In the genomic region with DNA sequence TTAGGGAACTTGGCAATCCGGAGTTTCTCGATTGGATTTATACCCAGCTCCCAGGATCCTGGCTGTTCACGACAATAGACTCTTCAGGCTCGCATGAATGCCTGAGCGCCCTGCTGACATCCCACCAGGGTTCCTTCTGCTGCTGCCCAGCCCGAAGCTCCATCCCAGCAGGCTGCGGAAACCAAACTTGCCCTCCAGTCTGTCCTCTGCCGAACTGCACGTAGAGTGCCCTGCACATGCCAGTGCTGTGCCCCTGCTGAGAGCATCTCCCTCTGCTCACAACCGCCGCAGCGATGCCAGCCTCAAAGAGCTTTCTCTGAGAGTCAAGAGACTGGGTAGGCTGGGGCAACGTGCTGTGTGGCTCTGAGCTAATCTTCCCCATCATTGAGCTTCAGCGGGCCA, we compare ENCODE assay signal across 19 cellular contexts. TPM values are rescaled to one million over a fixed set of nuclear protein-coding genes. Genes with fewer than 3 reads are reported as not detected.
DNase-seq lines count a peak whose midpoint lies in the region; ATAC-seq and TF ChIP-seq lines count a peak whose summit lies in the region.
"Had no signal": no experiment of that assay in that cellular context is flagged by ENCODE, and none has a peak within 500 bp of the region (broad histone marks: within the 10 kb centered on the region; RNA-seq: fewer than 3 reads in every experiment).

No MANE protein-coding gene starts in this region.

- H3K27me3 ChIP-seq in A673 (replicated peaks; ENCODE audit: insufficient read depth, low read depth, low read length, poor library complexity) (peaks cover 8% of the 10 kb centered on the region), iPS-20b (ENCODE audit: insufficient read depth, low read length) (peaks cover 9% of the 10 kb centered on the region)
- H3K27me3 ChIP-seq: gastroesophageal sphincter, MG63, upper lobe of left lung had no signal

- POLR2A ChIA-PET in A673 (lab: Charles Lee; ENCODE audit: low non-redundant PET) = no interaction called here

- BruUV-seq in A673 (replicated peaks; lab: Mats Ljungman, UMichigan) = no TSS peak

- peak overlapping the region; percentile 37; the same call in 1 of the 2 replicates for H3K9ac ChIP-seq in iPS-20b (ENCODE audit: low read depth, low read length)

- TF ChIP-seq CTCF in A673 (conservative IDR thresholded peaks at IDR 0.05; ENCODE audit: low read depth, low read length) (no peak), choroid plexus epithelial cell (conservative IDR thresholded peaks at IDR 0.05; ENCODE audit: low read depth, low read length) (no peak)

- intact Hi-C loops in A673 (cut with micrococcal nuclease; ENCODE audit: unreplicated experiment) = no loop called here

- no peaks in the 10 kb centered on the region for H3K36me3 ChIP-seq in A673 (ENCODE audit: insufficient read depth, low read length, poor library complexity, severe bottlenecking)
- no peaks in the 10 kb centered on the region for H3K36me3 ChIP-seq in iPS-20b (ENCODE audit: insufficient read depth, low read depth, low read length)
- H3K36me3 ChIP-seq: gastroesophageal sphincter, MG63, upper lobe of left lung had no signal

- DNase-seq in A673 (ENCODE audit: low spot score) = peak; percentile 53
- DNase-seq in NCI-H146 treated with DMSO at 0.1 percent for 48 hours (lab: John Stamatoyannopoulos, UW; ENCODE audit: unreplicated experiment) = peak; percentile 35
- DNase-seq in choroid plexus epithelial cell (ENCODE audit: low read depth) = peak; percentile 5
- no peak for DNase-seq in DMS53 treated with DMSO at 0.1 percent for 48 hours (lab: John Stamatoyannopoulos, UW; ENCODE audit: unreplicated experiment)
- no peak for DNase-seq in AML-193 (lab: John Stamatoyannopoulos, UW)
- no peak for DNase-seq in activated CD4-positive, alpha-beta T cell treated with anti-CD3 and anti-CD28 coated beads, Interleukin-2, amount 50 U/mL, for 1 hour
- DNase-seq: activated naive CD4-positive, alpha-beta T cell treated with anti-CD3 and anti-CD28 coated beads, Interleukin-2, amount 50 U/mL, for 16 hours; activated T-cell treated with anti-CD3 and anti-CD28 coated beads, Interleukin-2, amount 50 U/mL, for 24 hours; islet precursor cell; MG63; NCI-H2029 treated with DMSO at 0.1 percent for 48 hours; NK-92 treated with Interleukin-12 subunit alpha and Interleukin-12 subunit beta, amount 100 ng/mL, for 24 hours; RPMI8226; stimulated activated naive CD8-positive, alpha-beta T cell treated with anti-CD3 and anti-CD28 coated beads, Interleukin-15, Interleukin-2, amounts not matched to agents 100 U/mL and 50 U/mL, for 24 hours; SW 1271; upper lobe of left lung had no signal

- no peaks in the 10 kb centered on the region for H3K9me3 ChIP-seq in A673 (ENCODE audit: low read depth, low read length, poor library complexity, severe bottlenecking)
- H3K9me3 ChIP-seq in iPS-20b (ENCODE audit: insufficient read depth, low read depth, low read length) = no peaks in the 10 kb centered on the region
- H3K9me3 ChIP-seq: gastroesophageal sphincter, upper lobe of left lung had no signal

- H3K4me3 ChIP-seq in A673 (ENCODE audit: low read depth, low read length, poor library complexity, severe bottlenecking) (no peak overlapping the region), choroid plexus epithelial cell (ENCODE audit: low read depth, low read length) (no peak overlapping the region), iPS-20b (ENCODE audit: low read length) (peak overlapping the region; percentile 51; the same call in 1 of the 2 replicates)
- H3K4me3 ChIP-seq: gastroesophageal sphincter, MG63, upper lobe of left lung had no signal

- CTCF ChIA-PET in A673 (lab: Charles Lee) = no interaction called here

- H3K4me1 ChIP-seq in A673 (ENCODE audit: insufficient read depth, low read length, poor library complexity, severe bottlenecking) (no peaks in the 10 kb centered on the region), iPS-20b (ENCODE audit: insufficient read depth, low read length) (peaks cover 23% of the 10 kb centered on the region)
- H3K4me1 ChIP-seq: gastroesophageal sphincter, upper lobe of left lung had no signal

- no peak for ATAC-seq in GM21737 (IDR thresholded peaks at IDR 0.05; ENCODE audit: unreplicated experiment)
- ATAC-seq: gastroesophageal sphincter; stimulated activated naive CD8-positive, alpha-beta T cell treated with anti-CD3 and anti-CD28 coated beads, Interleukin-15, Interleukin-2, amounts not matched to agents 100 U/mL and 50 U/mL, for 24 hours had no signal

- H3K27ac ChIP-seq in A673 (ENCODE audit: low read depth, low read length, poor library complexity, severe bottlenecking) (no peak overlapping the region), iPS-20b (ENCODE audit: low read length) (no peak overlapping the region)
- H3K27ac ChIP-seq: gastroesophageal sphincter, upper lobe of left lung had no signal

RNA-seq across cellular contexts. Expression of a gene that starts 6.9 kb away (rescaled TPM):
- total RNA-seq in A673 (2021) = 0.41 and 0.83 TPM in 2 replicates

Comparison
In these comparisons a context has a peak if more than half of its experiments do, and no peak if none do; other contexts are left out.
1. DNase-seq: peak in A673 (single experiment), NCI-H146 treated with DMSO at 0.1 percent for 48 hours (single experiment) and choroid plexus epithelial cell (single experiment); none in DMS53 treated with DMSO at 0.1 percent for 48 hours (single experiment), AML-193 (0 of 2) and activated CD4-positive, alpha-beta T cell treated with anti-CD3 and anti-CD28 coated beads, Interleukin-2, amount 50 U/mL, for 1 hour (single experiment).